In the genomic region with DNA sequence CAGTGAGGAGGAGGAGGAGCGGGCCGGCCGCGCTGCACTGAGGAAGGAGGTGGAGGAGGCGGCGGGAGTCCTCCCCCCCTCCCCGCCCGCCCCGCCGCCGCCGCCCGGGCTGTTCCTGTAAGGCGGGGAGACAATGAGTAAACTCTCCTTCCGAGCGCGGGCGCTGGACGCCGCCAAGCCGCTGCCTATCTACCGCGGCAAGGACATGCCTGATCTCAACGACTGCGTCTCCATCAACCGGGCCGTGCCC, we compare ENCODE assay signal across 8 cellular contexts. TPM values are rescaled to one million over a fixed set of nuclear protein-coding genes. Genes with fewer than 3 reads are reported as not detected.
A peak's percentile ranks its signal among the peaks of the same experiment; 100 is the strongest.
DNase-seq lines count a peak whose midpoint lies in the region; ATAC-seq lines count a peak whose summit lies in the region.

No MANE protein-coding gene starts in this region.

- H3K4me3 Mint-ChIP-seq in activated T-cell treated with anti-CD3 and anti-CD28 coated beads, Interleukin-2, amount 50 U/mL, for 4 hours: peak overlapping the region; percentile 87
- H3K4me3 Mint-ChIP-seq in stimulated activated naive CD8-positive, alpha-beta T cell treated with anti-CD3 and anti-CD28 coated beads, Interleukin-15, amount 100 ng/mL, for 72 hours: peak overlapping the region; percentile 87 to 91

- peak overlapping the region; percentile 94 to 99 for H3K27ac Mint-ChIP-seq in activated naive CD4-positive, alpha-beta T cell treated with anti-CD3 and anti-CD28 coated beads, Interleukin-2, amount 50 U/mL, for 72 hours
- peak overlapping the region; percentile 100 for H3K27ac Mint-ChIP-seq in stimulated activated naive CD8-positive, alpha-beta T cell treated with anti-CD3 and anti-CD28 coated beads, Interleukin-15, amount 100 ng/mL, for 72 hours

- peaks cover 43% of the 10 kb centered on the region for H3K4me1 Mint-ChIP-seq in activated T-cell treated with anti-CD3 and anti-CD28 coated beads, Interleukin-2, amount 50 U/mL, for 4 hours (ENCODE audit: low read depth)
- H3K4me1 Mint-ChIP-seq in stimulated activated naive CD8-positive, alpha-beta T cell treated with anti-CD3 and anti-CD28 coated beads, Interleukin-15, amount 100 ng/mL, for 72 hours: peaks cover 20% of the 10 kb centered on the region

- peaks cover 5% of the 10 kb centered on the region for H3K36me3 Mint-ChIP-seq in activated T-cell treated with anti-CD3 and anti-CD28 coated beads, Interleukin-2, amount 50 U/mL, for 4 hours (ENCODE audit: insufficient read depth)
- peaks cover 12 to 17% of the 10 kb centered on the region in 2 donors for H3K36me3 Mint-ChIP-seq in activated naive CD4-positive, alpha-beta T cell treated with anti-CD3 and anti-CD28 coated beads, Interleukin-2, amount 50 U/mL, for 72 hours

- H3K9me3 ChIP-seq in iPS-15b (ENCODE audit: control insufficient read depth, insufficient read depth, low read length): no peaks in the 10 kb centered on the region

- peak overlapping the region; percentile 84 for H3K9ac ChIP-seq in iPS-15b (ENCODE audit: low read depth, low read length)

- no peaks in the 10 kb centered on the region for H3K9me3 Mint-ChIP-seq in activated T-cell treated with anti-CD3 and anti-CD28 coated beads, Interleukin-2, amount 50 U/mL, for 4 hours
- H3K9me3 Mint-ChIP-seq in activated naive CD4-positive, alpha-beta T cell treated with anti-CD3 and anti-CD28 coated beads, Interleukin-2, amount 50 U/mL, for 72 hours: no peaks in the 10 kb centered on the region
- H3K9me3 Mint-ChIP-seq in stimulated activated naive CD8-positive, alpha-beta T cell treated with anti-CD3 and anti-CD28 coated beads, Interleukin-15, amount 100 ng/mL, for 72 hours: no peaks in the 10 kb centered on the region

- peak; percentile 48 to 59 for ATAC-seq in activated T-cell treated with anti-CD3 and anti-CD28 coated beads, Interleukin-2, amount 50 U/mL, for 4 hours
- ATAC-seq in HG03108 (IDR thresholded peaks at IDR 0.05; ENCODE audit: unreplicated experiment): peak; percentile 23
- ATAC-seq in activated naive CD4-positive, alpha-beta T cell treated with anti-CD3 and anti-CD28 coated beads, Interleukin-2, amount 50 U/mL, for 72 hours: peak; percentile 42 to 45
- ATAC-seq in stimulated activated naive CD8-positive, alpha-beta T cell treated with anti-CD3 and anti-CD28 coated beads, Interleukin-15, amount 100 ng/mL, for 72 hours: peak; percentile 53

- H3K27me3 ChIP-seq in iPS-15b (ENCODE audit: control insufficient read depth, insufficient read depth, low read length): no peaks in the 10 kb centered on the region

- DNase-seq in activated T-cell treated with anti-CD3 and anti-CD28 coated beads, Interleukin-2, amount 50 U/mL, for 4 hours: no peak
- no peak for DNase-seq in activated T-cell treated with anti-CD3 and anti-CD28 coated beads, Interleukin-2, amount 50 U/mL, for 48 hours
- no peak for DNase-seq in activated naive CD4-positive, alpha-beta T cell treated with anti-CD3 and anti-CD28 coated beads, Interleukin-2, amount 50 U/mL, for 72 hours (ENCODE audit: low spot score in 2 of 2)
- DNase-seq in stimulated activated naive CD8-positive, alpha-beta T cell treated with anti-CD3 and anti-CD28 coated beads, Interleukin-15, amount 100 ng/mL, for 72 hours: no peak
- no peak for DNase-seq in NCI-H1048 (lab: John Stamatoyannopoulos, UW)
- no peak for DNase-seq in NCI-H446 treated with DMSO at 0.1 percent for 48 hours (lab: John Stamatoyannopoulos, UW)

- peak overlapping the region; percentile 93 for H3K4me3 ChIP-seq in iPS-15b (ENCODE audit: low read depth, low read length)

- H3K4me1 ChIP-seq in iPS-15b (ENCODE audit: control insufficient read depth, insufficient read depth, low read length): peaks cover 11% of the 10 kb centered on the region

- peaks cover 10% of the 10 kb centered on the region for H3K27me3 Mint-ChIP-seq in activated T-cell treated with anti-CD3 and anti-CD28 coated beads, Interleukin-2, amount 50 U/mL, for 4 hours (ENCODE audit: low read depth)
- no peaks in the 10 kb centered on the region for H3K27me3 Mint-ChIP-seq in stimulated activated naive CD8-positive, alpha-beta T cell treated with anti-CD3 and anti-CD28 coated beads, Interleukin-15, amount 100 ng/mL, for 72 hours

- no peaks in the 10 kb centered on the region for H3K36me3 ChIP-seq in iPS-15b (ENCODE audit: control insufficient read depth, insufficient read depth, low read length)

RNA-seq across cellular contexts. Expression of a gene that starts 0.3 kb away (rescaled TPM):
- total RNA-seq in activated T-cell treated with anti-CD3 and anti-CD28 coated beads, Interleukin-2, amount 50 U/mL, for 4 hours: 10 to 100 TPM; 28.4 to 32.4 (median 28.6) TPM
- 10 to 100 TPM; 14.7 to 29.0 TPM for total RNA-seq in activated naive CD4-positive, alpha-beta T cell treated with anti-CD3 and anti-CD28 coated beads, Interleukin-2, amount 50 U/mL, for 72 hours
